Comparison of ENCODE assay signal across 15 cellular contexts in the genomic region with DNA sequence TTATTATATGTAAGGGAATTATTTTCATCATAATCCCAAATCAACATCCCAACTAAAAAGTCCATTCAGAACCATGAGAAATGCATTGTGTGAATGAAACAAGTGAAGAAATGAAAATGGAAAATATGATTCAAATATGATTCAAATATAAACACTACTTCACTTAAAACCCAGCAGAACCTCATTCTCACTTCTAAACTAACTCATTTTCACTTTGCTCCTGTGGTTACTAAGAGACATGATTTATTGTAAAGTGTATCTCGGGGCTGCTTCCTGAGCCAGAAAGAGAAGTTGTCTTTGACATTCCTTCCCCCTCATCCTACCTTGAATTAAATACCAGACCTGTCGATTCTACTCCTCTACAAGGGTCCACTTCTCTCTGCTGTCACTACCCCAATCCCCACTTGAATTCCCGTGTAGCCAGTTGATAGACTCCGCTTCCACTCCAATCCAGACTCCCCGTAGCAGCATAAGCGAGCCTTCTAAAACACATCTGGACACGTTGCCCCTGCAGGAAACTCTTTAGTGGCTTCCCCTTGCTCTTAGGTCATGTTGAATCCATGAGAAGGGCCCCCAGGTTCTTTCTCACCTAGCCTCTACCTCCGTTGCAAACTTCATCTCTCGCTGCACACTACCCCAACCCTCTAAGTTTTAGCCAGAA.
A peak's percentile ranks its signal among the peaks of the same experiment; 100 is the strongest.
DNase-seq lines count a peak whose midpoint lies in the region; ATAC-seq, FAIRE-seq and TF ChIP-seq lines count a peak whose summit lies in the region.
"Had no signal": no experiment of that assay in that cellular context is flagged by ENCODE, and none has a peak within 500 bp of the region (broad histone marks: within the 10 kb centered on the region; RNA-seq: fewer than 3 reads in every experiment).

No MANE protein-coding gene starts in this region.

- H3K4me3 ChIP-seq in GM12878, result no peak overlapping the region

- H4K20me1 ChIP-seq in GM12878 (ENCODE audit: control insufficient read depth, insufficient read depth), result no peaks in the 10 kb centered on the region

- H3K9ac ChIP-seq in GM12878 (ENCODE audit: control insufficient read depth, insufficient read depth, low read length), result no peak overlapping the region; the same call in 1 of the 2 replicates

- no peaks in the 10 kb centered on the region for H3K27me3 ChIP-seq in GM12878 (replicated peaks in 1 of 2; ENCODE audit: control insufficient read depth in 2 of 2, insufficient read depth in 2 of 2, low read length in 1 of 2)

- RAD21 ChIA-PET in GM12878 (lab: Charles Lee; ENCODE audit: unreplicated experiment), result interaction anchor here (1.8 to 1.9 kb wide), 2 partner anchors 10 to 12 kb away, joined by 6 to 9 read pairs; no protein-coding TSS in a partner anchor

- SMC1A ChIA-PET in GM12878 (lab: Charles Lee; ENCODE audit: uncharacterized antibody, unreplicated experiment), result interaction anchor here (0.7 to 2.5 kb wide), 8 partner anchors 11 to 250 kb away, joined by 3 to 15 read pairs (median 5); no protein-coding TSS in a partner anchor

- TF ChIP-seq EP300 in GM12878 (IDR thresholded peaks at IDR 0.05; ENCODE audit: borderline replicate concordance in 1 of 2, control insufficient read depth in 1 of 2, low read depth in 2 of 2, low read length in 2 of 2), result peak; percentile 11 to 39; a peak in 2 of 4 replicates

- no peaks in the 10 kb centered on the region for H3K79me2 ChIP-seq in GM12878 (ENCODE audit: control insufficient read depth, insufficient read depth, low read length)

- POLR2A ChIA-PET in GM12878 (lab: Charles Lee), result interaction anchor here (0.8 kb wide), 1 partner anchor 16 kb away, joined by 4 read pairs; no protein-coding TSS in a partner anchor

- no peaks in the 10 kb centered on the region for H3K36me3 ChIP-seq in GM12878 (ENCODE audit: control insufficient read depth in 2 of 2, insufficient read depth in 2 of 2, low read length in 1 of 2)

- CTCF ChIA-PET in GM12878 (lab: Yijun Ruan, JAX), result interaction anchor here (0.6 to 2.0 kb wide), 7 partner anchors 9 to 600 kb away, joined by 3 to 8 read pairs (median 3); no protein-coding TSS in a partner anchor

- in situ Hi-C loops in KBM-7 (cut with MboI; ENCODE audit: low pct_unique_long_range_greater_than_20kb, low sequenced_read_pairs) (no loop called here), GM12878 (cut with MboI) (no loop called here)

- no peak for TF ChIP-seq CTCF in GM10266 (IDR thresholded peaks at IDR 0.05; ENCODE audit: control insufficient read depth, insufficient read depth, low read depth, missing control alignments)
- TF ChIP-seq CTCF in GM12878 (IDR thresholded peaks at IDR 0.05 in 2 of 3, conservative IDR thresholded peaks at IDR 0.05 in 1 of 3; ENCODE audit: control insufficient read depth in 2 of 3, extremely low read depth in 1 of 3, insufficient read depth in 1 of 3, low read depth in 3 of 3, low read length in 3 of 3), result no peak

- FAIRE-seq in GM18507 (lab: Jason Lieb, UNC), result peak; percentile 54
- FAIRE-seq in GM12878 (lab: Jason Lieb, UNC), result no peak
- FAIRE-seq: colon had no signal

- H3K27ac ChIP-seq in GM12878 (ENCODE audit: control insufficient read depth, insufficient read depth), result no peak overlapping the region

- WGBS in GM12878 (ENCODE audit: insufficient coverage, insufficient replicate concordance, low lambda C conversion rate, missing lambda C conversion rate), result 0% methylated on average over 9 of the region's 9 CpGs

- no TSS peak for BruUV-seq in GM12878 (replicated peaks; lab: Mats Ljungman, UMichigan)

- peaks cover 11% of the 10 kb centered on the region for H3K4me1 ChIP-seq in GM12878 (ENCODE audit: control insufficient read depth, insufficient read depth, low read length)

- intact Hi-C loops in GM12878 (cut with micrococcal nuclease; ENCODE audit: unreplicated experiment), result no loop called here

- no peak for TF ChIP-seq POLR2A in GM12878 (IDR thresholded peaks at IDR 0.05; ENCODE audit: low read depth, low read length)

- DNase-seq in GM10266 (ENCODE audit: extremely low spot score), result peak; percentile 54
- DNase-seq in GM18507 (ENCODE audit: extremely low spot score, insufficient read length, low read depth), result no peak
- peak; percentile 4 for DNase-seq in KBM-7
- DNase-seq in GM12878 (ENCODE audit: low read depth, low spot score), result no peak
- no peak for DNase-seq in A172 (ENCODE audit: low spot score)
- no peak for DNase-seq in NCI-H1436 (lab: John Stamatoyannopoulos, UW)
- DNase-seq: DMS 273 treated with DMSO at 0.1 percent for 48 hours, left colon, NCI-H1048, NCI-H524 treated with DMSO at 0.1 percent for 48 hours, PC-3, T-helper 9 cell had no signal

- H3K4me2 ChIP-seq in GM12878 (ENCODE audit: control insufficient read depth, insufficient read depth), result peak overlapping the region; percentile 47; the same call in 1 of the 2 replicates

- TF ChIP-seq RAD21 in GM12878 (IDR thresholded peaks at IDR 0.05; ENCODE audit: insufficient read depth, low read depth, low read length), result no peak

- peaks cover 5% of the 10 kb centered on the region for H3K9me3 ChIP-seq in GM12878 (replicated peaks; ENCODE audit: control insufficient read depth, insufficient read depth, low read length)

- ATAC-seq in GM12878 (peak; percentile 92), GM18502 (IDR thresholded peaks at IDR 0.05; ENCODE audit: poor library complexity, unreplicated experiment) (no peak)
- ATAC-seq: left colon; PC-3; stimulated activated memory B cell treated with anti-CD40 and anti-IgM and Interleukin-4, amounts not matched to agents 10 μg/mL and 1 μg/mL and 100 μg/mL, for 72 hours had no signal

- H2AFZ ChIP-seq in GM12878 (ENCODE audit: control insufficient read depth, low read depth, low read length), result peak overlapping the region; percentile 31

TF ChIP-seq in GM12878, 131 proteins besides CTCF, POLR2A, EP300 and RAD21 (continues in another document):
- TF ChIP-seq DPF2 (IDR thresholded peaks at IDR 0.05), result peak; percentile 68; the same call in 1 of the 2 replicates
- TF ChIP-seq IKZF1 (conservative IDR thresholded peaks at IDR 0.05), result peak; percentile 60; the same call in 1 of the 2 replicates
- 0 out of 2 replicates have a peak, but pooled peaks have one; percentile 12 for TF ChIP-seq ZNF217 (IDR thresholded peaks at IDR 0.05)
- TF ChIP-seq RUNX3 (IDR thresholded peaks at IDR 0.05; ENCODE audit: low read length), result peak; percentile 85
- TF ChIP-seq TCF12 (IDR thresholded peaks at IDR 0.05; ENCODE audit: low read depth, low read length), result no peak
- TF ChIP-seq PBX3 (IDR thresholded peaks at IDR 0.05; ENCODE audit: insufficient replicate concordance, low read depth, low read length), result peak; percentile 79
- 0 out of 2 replicates have a peak, but pooled peaks have one; percentile 39 for TF ChIP-seq MLLT1 (IDR thresholded peaks at IDR 0.05)
- TF ChIP-seq, protein P1, sequence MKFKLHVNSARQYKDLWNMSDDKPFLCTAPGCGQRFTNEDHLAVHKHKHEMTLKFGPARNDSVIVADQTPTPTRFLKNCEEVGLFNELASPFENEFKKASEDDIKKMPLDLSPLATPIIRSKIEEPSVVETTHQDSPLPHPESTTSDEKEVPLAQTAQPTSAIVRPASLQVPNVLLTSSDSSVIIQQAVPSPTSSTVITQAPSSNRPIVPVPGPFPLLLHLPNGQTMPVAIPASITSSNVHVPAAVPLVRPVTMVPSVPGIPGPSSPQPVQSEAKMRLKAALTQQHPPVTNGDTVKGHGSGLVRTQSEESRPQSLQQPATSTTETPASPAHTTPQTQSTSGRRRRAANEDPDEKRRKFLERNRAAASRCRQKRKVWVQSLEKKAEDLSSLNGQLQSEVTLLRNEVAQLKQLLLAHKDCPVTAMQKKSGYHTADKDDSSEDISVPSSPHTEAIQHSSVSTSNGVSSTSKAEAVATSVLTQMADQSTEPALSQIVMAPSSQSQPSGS (IDR thresholded peaks at IDR 0.05; ENCODE audit: low read length), result peak; percentile 49; the same call in 1 of the 2 replicates
- TF ChIP-seq KLF5 (IDR thresholded peaks at IDR 0.05; ENCODE audit: partially characterized antibody), result no peak
- TF ChIP-seq IKZF2 (IDR thresholded peaks at IDR 0.05), result peak; percentile 73 to 75
- peak; percentile 89 for TF ChIP-seq MTA2 (IDR thresholded peaks at IDR 0.05; ENCODE audit: low read depth)
- peak; percentile 36; the same call in 1 of the 2 replicates for TF ChIP-seq FOXM1 (IDR thresholded peaks at IDR 0.05; ENCODE audit: low read depth, low read length)
- peak; percentile 74 for TF ChIP-seq JUNB (IDR thresholded peaks at IDR 0.05)
- TF ChIP-seq FOXK2 (IDR thresholded peaks at IDR 0.05), result no peak
- TF ChIP-seq STAT3 (IDR thresholded peaks at IDR 0.05; ENCODE audit: low read depth, low read length), result no peak

Comparison
In these comparisons a context has a peak if more than half of its experiments do, and no peak if none do; other contexts are left out.
1. DNase-seq: peak in GM10266 (single experiment) and KBM-7 (single experiment); none in GM18507 (single experiment), GM12878 (single experiment), A172 (single experiment) and NCI-H1436 (single experiment).